1 cellular context compared by ENCODE assay signal in genomic region chr16:3861808-3862451, GRCh38.
TF ChIP-seq lines count a peak whose summit lies in the region.

No MANE protein-coding gene starts in this region.

TF ChIP-seq in GM23338, 12 proteins besides CTCF, POLR2A, EP300 and RAD21 (continued from another document):
- TF ChIP-seq ZNF462 (CRISPR knock-in tag; IDR thresholded peaks at IDR 0.05), result no peak
- TF ChIP-seq EZH2 (IDR thresholded peaks at IDR 0.05; ENCODE audit: low read depth, unreplicated experiment), result no peak
- no peak for TF ChIP-seq ZNF114 (CRISPR knock-in tag; IDR thresholded peaks at IDR 0.05)
- TF ChIP-seq CREB1 (CRISPR knock-in tag; IDR thresholded peaks at IDR 0.05; ENCODE audit: low read depth), result no peak
- TF ChIP-seq ZNF331 (CRISPR knock-in tag; IDR thresholded peaks at IDR 0.05; ENCODE audit: low read depth), result no peak
- no peak for TF ChIP-seq REST (IDR thresholded peaks at IDR 0.05; ENCODE audit: unreplicated experiment)
- no peak for TF ChIP-seq NANOG (IDR thresholded peaks at IDR 0.05; ENCODE audit: borderline replicate concordance)
- TF ChIP-seq STAT1 (IDR thresholded peaks at IDR 0.05; ENCODE audit: unreplicated experiment), result no peak
